ENCODE assay signal across 20 cellular contexts in genomic region chr18:78825168-78825567, GRCh38.
DNase-seq lines count a peak whose midpoint lies in the region; ATAC-seq, FAIRE-seq and TF ChIP-seq lines count a peak whose summit lies in the region.
"Had no signal": no experiment of that assay in that cellular context is flagged by ENCODE, and none has a peak within 500 bp of the region (broad histone marks: within the 10 kb centered on the region; RNA-seq: fewer than 3 reads in every experiment).

No MANE protein-coding gene starts in this region.

- H2AFZ ChIP-seq in HepG2 (ENCODE audit: low read length) = no peak overlapping the region

- TF ChIP-seq EP300 in HepG2 (IDR thresholded peaks at IDR 0.05; ENCODE audit: low read depth in 2 of 2, low read length in 2 of 2) (no peak), HepG2 (CRISPR knock-in tag; IDR thresholded peaks at IDR 0.05; ENCODE audit: borderline replicate concordance) (no peak)

- POLR2A ChIA-PET in HepG2 (lab: Yijun Ruan, JAX) (no interaction called here), Panc1 (lab: Charles Lee) (no interaction called here)

- H3K4me3 ChIP-seq in HepG2 (replicated peaks in 1 of 3; ENCODE audit: insufficient read depth in 1 of 3, low read depth in 2 of 3, low read length in 3 of 3) (no peak overlapping the region), right lobe of liver (no peak overlapping the region), Panc1 (ENCODE audit: low read depth in 2 of 2, low read length in 2 of 2) (peak overlapping the region; percentile 27 to 45)

- no peak overlapping the region for H3K9ac ChIP-seq in HepG2 (ENCODE audit: insufficient read depth, low read depth, low read length)

- H3K4me1 ChIP-seq in HepG2 (ENCODE audit: insufficient read depth, low read length) (no peaks in the 10 kb centered on the region), right lobe of liver (no peaks in the 10 kb centered on the region), Panc1 (ENCODE audit: control insufficient read depth, insufficient read depth, low read length) (peaks cover 7% of the 10 kb centered on the region)

- no peak for TF ChIP-seq RAD21 in HepG2 (CRISPR knock-in tag; IDR thresholded peaks at IDR 0.05)

- peaks cover 0 to 67% of the 10 kb centered on the region in 2 experiments; a peak in 4 of 5 replicates for H3K27me3 ChIP-seq in HepG2 (ENCODE audit: control insufficient read depth in 1 of 2, insufficient read depth in 2 of 2, low read length in 2 of 2)
- no peaks in the 10 kb centered on the region for H3K27me3 ChIP-seq in right lobe of liver
- peaks cover 60% of the 10 kb centered on the region for H3K27me3 ChIP-seq in Panc1 (ENCODE audit: control insufficient read depth, insufficient read depth, low read length)

- H3K27me3 Mint-ChIP-seq in nephron progenitor cell (ENCODE audit: low read depth, poor library complexity) = no peaks in the 10 kb centered on the region
- H3K27me3 Mint-ChIP-seq: CD4-positive, alpha-beta memory T cell had no signal

- H3K9me3 Mint-ChIP-seq in nephron progenitor cell = peaks cover 8% of the 10 kb centered on the region

- intact Hi-C loops in HepG2 (cut with micrococcal nuclease; ENCODE audit: unreplicated experiment) (no loop called here), right lobe of liver (cut with DNase I) (no loop called here), Panc1 (cut with micrococcal nuclease; ENCODE audit: unreplicated experiment) (no loop called here)

- peak overlapping the region; percentile 18; the same call in 1 of the 2 replicates for H3K4me2 ChIP-seq in HepG2 (ENCODE audit: low read depth, low read length)

- no peak for FAIRE-seq in HepG2 (lab: Jason Lieb, UNC)
- FAIRE-seq: GM12891, GM18507, H54 had no signal

- no TSS peak for BruUV-seq in HepG2 (replicated peaks; lab: Mats Ljungman, UMichigan)
- BruUV-seq in Panc1 (replicated peaks; lab: Mats Ljungman, UMichigan) = no TSS peak

- no peaks in the 10 kb centered on the region for H3K36me3 Mint-ChIP-seq in nephron progenitor cell (ENCODE audit: low read depth)
- H3K36me3 Mint-ChIP-seq: CD4-positive, alpha-beta memory T cell had no signal

- H3K36me3 ChIP-seq in HepG2 (replicated peaks in 1 of 2; ENCODE audit: control insufficient read depth in 1 of 2, insufficient read depth in 2 of 2, low read length in 2 of 2) (no peaks in the 10 kb centered on the region), right lobe of liver (no peaks in the 10 kb centered on the region), Panc1 (ENCODE audit: control insufficient read depth, insufficient read depth, low read length) (no peaks in the 10 kb centered on the region)

- H3K4me1 Mint-ChIP-seq in nephron progenitor cell = peaks cover 50% of the 10 kb centered on the region

- H3K79me2 ChIP-seq in HepG2 (ENCODE audit: insufficient read depth, low read length) = no peaks in the 10 kb centered on the region

- TF ChIP-seq CTCF in HepG2 (CRISPR knock-in tag; IDR thresholded peaks at IDR 0.05) (no peak), right lobe of liver (IDR thresholded peaks at IDR 0.05) (no peak), Panc1 (IDR thresholded peaks at IDR 0.05) (no peak), nephron progenitor cell (IDR thresholded peaks at IDR 0.05) (no peak)

- H4K20me1 ChIP-seq in HepG2 (ENCODE audit: insufficient read depth, low read length) = 0 out of 2 replicates have a peak, but pooled peaks cover 3% of the 10 kb centered on the region

- TF ChIP-seq POLR2A in HepG2 (IDR thresholded peaks at IDR 0.05; ENCODE audit: insufficient read depth in 1 of 2, low read depth in 2 of 2, low read length in 2 of 2) (no peak), right lobe of liver (IDR thresholded peaks at IDR 0.05) (no peak)

- no peaks in the 10 kb centered on the region for H3K9me3 ChIP-seq in HepG2 (ENCODE audit: low read length)
- H3K9me3 ChIP-seq in right lobe of liver = no peaks in the 10 kb centered on the region
- H3K9me3 ChIP-seq in Panc1 (ENCODE audit: control insufficient read depth, insufficient read depth, low read depth, low read length) = peaks cover 4% of the 10 kb centered on the region; the same call in 1 of the 2 replicates

- WGBS in HepG2 (ENCODE audit: low lambda C conversion rate) = 21% methylated on average over 6 of the region's 6 CpGs
- 27% methylated on average over 5 of the region's 6 CpGs for WGBS in right lobe of liver (ENCODE audit: insufficient coverage, low coverage, low lambda C conversion rate, missing lambda C conversion rate)

- in situ Hi-C loops in HepG2 (cut with HindIII; ENCODE audit: extremely low pct_ligation_motif_present, low pct_unique_long_range_greater_than_20kb) = no loop called here
- in situ Hi-C loops in Panc1 (cut with HindIII; ENCODE audit: low pct_unique_long_range_greater_than_20kb, low sequenced_read_pairs) = no loop called here

- H3K27ac Mint-ChIP-seq in nephron progenitor cell = peak overlapping the region; percentile 46
- H3K27ac Mint-ChIP-seq: CD4-positive, alpha-beta memory T cell had no signal

- DNase-seq in HepG2 (ENCODE audit: low spot score) (no peak), right lobe of liver (no peak), Panc1 (ENCODE audit: low read depth, low spot score) (no peak), nephron progenitor cell (no peak), dermis blood vessel endothelial cell (no peak), hypothalamus (lab: John Stamatoyannopoulos, UW) (no peak)
- DNase-seq: 8988T; C1 segment of cervical spinal cord; Calu3; CD4-positive, alpha-beta memory T cell; COR-L47; DMS53; DMS79 treated with DMSO at 0.1 percent for 48 hours; GF-D8; GOT3; HCEC 1CT had no signal

- ATAC-seq in HepG2 (no peak), right lobe of liver (no peak), Panc1 (no peak), GM19328 (IDR thresholded peaks at IDR 0.05; ENCODE audit: unreplicated experiment) (no peak)

- CTCF ChIA-PET in HepG2 (lab: Yijun Ruan, JAX; ENCODE audit: low intra/inter-chr PET ratio, low total read pairs) (no interaction called here), Panc1 (lab: Charles Lee) (interaction anchor here (0.6 kb wide), 1 partner anchor 58 kb away, joined by 3 read pairs; no protein-coding TSS in a partner anchor)

- no peak overlapping the region for H3K27ac ChIP-seq in HepG2 (ENCODE audit: extremely low read length, insufficient read depth, low read length)
- no peak overlapping the region for H3K27ac ChIP-seq in right lobe of liver
- no peak overlapping the region for H3K27ac ChIP-seq in Panc1 (ENCODE audit: low read length)

- H3K4me3 Mint-ChIP-seq in nephron progenitor cell = no peak overlapping the region
- H3K4me3 Mint-ChIP-seq: CD4-positive, alpha-beta memory T cell had no signal

TF ChIP-seq in HepG2, 621 proteins besides CTCF, POLR2A, EP300 and RAD21:
- peak in 1 of 2 experiments; percentile 57; a peak in 3 of 4 replicates for TF ChIP-seq MAFK (conservative IDR thresholded peaks at IDR 0.05 in 1 of 2, IDR thresholded peaks at IDR 0.05 in 1 of 2; ENCODE audit: low read length in 2 of 2)
- no peak for TF ChIP-seq ZSCAN21 (CRISPR knock-in tag; IDR thresholded peaks at IDR 0.05; ENCODE audit: borderline replicate concordance)
- 0 out of 2 replicates have a peak, but pooled peaks have one; percentile 52 for TF ChIP-seq MAFF (IDR thresholded peaks at IDR 0.05; ENCODE audit: low read depth, low read length)

Comparison
In these comparisons a context has a peak if more than half of its experiments do, and no peak if none do; other contexts are left out.
1. H3K4me3 ChIP-seq: peak in Panc1 (2 of 2); none in HepG2 (0 of 3) and right lobe of liver (0 of 3).